Comparison of ENCODE assay signal across 11 cellular contexts in genomic region chr9:104836235-104836634, GRCh38.
DNase-seq lines count a peak whose midpoint lies in the region; ATAC-seq and TF ChIP-seq lines count a peak whose summit lies in the region.
"Had no signal": no experiment of that assay in that cellular context is flagged by ENCODE, and none has a peak within 500 bp of the region (broad histone marks: within the 10 kb centered on the region; RNA-seq: fewer than 3 reads in every experiment).

No MANE protein-coding gene starts in this region.

- H3K9me3 ChIP-seq in CD4-positive, alpha-beta memory T cell (ENCODE audit: control insufficient read depth in 1 of 2, low read length in 2 of 2), result no peaks in the 10 kb centered on the region
- H3K9me3 ChIP-seq: BLaER1, right lobe of liver had no signal

- peaks cover 6% of the 10 kb centered on the region for H3K4me1 ChIP-seq in CD4-positive, alpha-beta memory T cell (ENCODE audit: insufficient read depth, low read length)
- H3K4me1 ChIP-seq: BLaER1 had no signal

- H3K36me3 Mint-ChIP-seq in CD4-positive, alpha-beta memory T cell, result peaks cover 0 to 13% of the 10 kb centered on the region in 2 donors

- no peak overlapping the region for H3K27ac Mint-ChIP-seq in CD4-positive, alpha-beta memory T cell
- H3K27ac Mint-ChIP-seq: stimulated activated naive CD8-positive, alpha-beta T cell treated with anti-CD3 and anti-CD28 coated beads, Interleukin-15, Interleukin-2, amounts not matched to agents 100 ng/mL and 50 ng/mL, for 24 hours had no signal

- POLR2A ChIA-PET in CD4-positive, alpha-beta memory T cell (lab: Charles Lee; ENCODE audit: partially characterized antibody), result no interaction called here

- no peaks in the 10 kb centered on the region for H3K27me3 ChIP-seq in CD4-positive, alpha-beta memory T cell (ENCODE audit: insufficient read depth, low read length)
- H3K27me3 ChIP-seq: BLaER1, right lobe of liver had no signal

- no peak for TF ChIP-seq CTCF in fibroblast of pulmonary artery (IDR thresholded peaks at IDR 0.05; ENCODE audit: low read length, missing control alignments)

- CTCF ChIA-PET in CD4-positive, alpha-beta memory T cell (lab: Charles Lee; ENCODE audit: partially characterized antibody), result interaction anchor here (1.8 kb wide), 1 partner anchor 24 kb away, joined by 4 read pairs; no protein-coding TSS in a partner anchor

- no peak overlapping the region for H3K4me3 Mint-ChIP-seq in CD4-positive, alpha-beta memory T cell
- H3K4me3 Mint-ChIP-seq: stimulated activated naive CD8-positive, alpha-beta T cell treated with anti-CD3 and anti-CD28 coated beads, Interleukin-15, Interleukin-2, amounts not matched to agents 100 ng/mL and 50 ng/mL, for 24 hours had no signal

- DNase-seq in CD1c-positive myeloid dendritic cell (ENCODE audit: extremely low spot score) (peak; percentile 21), NCI-H510A (lab: John Stamatoyannopoulos, UW) (peak; percentile 73), fibroblast of pulmonary artery (ENCODE audit: low read depth) (peak; percentile 25), DMS 273 treated with DMSO at 0.1 percent for 48 hours (lab: John Stamatoyannopoulos, UW) (no peak)
- DNase-seq in CD4-positive, alpha-beta memory T cell, result no peak
- no peak for DNase-seq in effector CD4-positive, alpha-beta T cell
- DNase-seq: right lobe of liver had no signal

- H3K27ac ChIP-seq in CD4-positive, alpha-beta memory T cell (ENCODE audit: low read depth, low read length), result no peak overlapping the region
- H3K27ac ChIP-seq: BLaER1 had no signal

- peaks cover 0 to 5% of the 10 kb centered on the region in 2 donors for H3K27me3 Mint-ChIP-seq in CD4-positive, alpha-beta memory T cell
- H3K27me3 Mint-ChIP-seq: stimulated activated naive CD8-positive, alpha-beta T cell treated with anti-CD3 and anti-CD28 coated beads, Interleukin-15, Interleukin-2, amounts not matched to agents 100 ng/mL and 50 ng/mL, for 24 hours had no signal

- intact Hi-C loops in CD4-positive, alpha-beta memory T cell (cut with micrococcal nuclease), result no loop called here

- H3K9me3 Mint-ChIP-seq in CD4-positive, alpha-beta memory T cell, result no peaks in the 10 kb centered on the region
- H3K9me3 Mint-ChIP-seq: stimulated activated naive CD8-positive, alpha-beta T cell treated with anti-CD3 and anti-CD28 coated beads, Interleukin-15, Interleukin-2, amounts not matched to agents 100 ng/mL and 50 ng/mL, for 24 hours had no signal

- H3K4me3 ChIP-seq in fibroblast of pulmonary artery (replicated peaks; ENCODE audit: low read depth, low read length), result no peak overlapping the region
- no peak overlapping the region for H3K4me3 ChIP-seq in CD4-positive, alpha-beta memory T cell (ENCODE audit: low read length in 2 of 2)
- H3K4me3 ChIP-seq: BLaER1, right lobe of liver had no signal

- no peaks in the 10 kb centered on the region for H3K36me3 ChIP-seq in CD4-positive, alpha-beta memory T cell (ENCODE audit: insufficient read depth, low read length)

- H3K4me1 Mint-ChIP-seq in CD4-positive, alpha-beta memory T cell, result peaks cover 0 to 13% (median 7%) of the 10 kb centered on the region in 4 donors

- ATAC-seq in HG03196 (IDR thresholded peaks at IDR 0.05; ENCODE audit: unreplicated experiment) (peak; percentile 56), HG03342 (IDR thresholded peaks at IDR 0.05; ENCODE audit: unreplicated experiment) (no peak)

Comparison
In these comparisons a context has a peak if more than half of its experiments do, and no peak if none do; other contexts are left out.
1. DNase-seq: peak in CD1c-positive myeloid dendritic cell (single experiment), NCI-H510A (single experiment) and fibroblast of pulmonary artery (single experiment); none in DMS 273 treated with DMSO at 0.1 percent for 48 hours (single experiment), CD4-positive, alpha-beta memory T cell (0 of 5) and effector CD4-positive, alpha-beta T cell (single experiment).